Comparison of ENCODE assay signal across 9 cellular contexts in genomic region chr5:102958481-102959011, GRCh38.
DNase-seq lines count a peak whose midpoint lies in the region; ATAC-seq, FAIRE-seq and TF ChIP-seq lines count a peak whose summit lies in the region.
"Had no signal": no experiment of that assay in that cellular context is flagged by ENCODE, and none has a peak within 500 bp of the region (broad histone marks: within the 10 kb centered on the region; RNA-seq: fewer than 3 reads in every experiment).

No MANE protein-coding gene starts in this region.

- no peaks in the 10 kb centered on the region for H3K9me3 ChIP-seq in fibroblast of lung (ENCODE audit: control insufficient read depth, insufficient read depth, low read depth, low read length)
- H3K9me3 ChIP-seq in thoracic aorta = no peaks in the 10 kb centered on the region
- H3K9me3 ChIP-seq: BLaER1 treated with 17β-estradiol and CSF1 and Interleukin-3, amounts not matched to agents 10 nM and 100 nM had no signal

- no peaks in the 10 kb centered on the region for H3K36me3 ChIP-seq in fibroblast of lung (ENCODE audit: control insufficient read depth, insufficient read depth, low read length)
- peaks cover 3% of the 10 kb centered on the region for H3K36me3 ChIP-seq in thoracic aorta

- no peaks in the 10 kb centered on the region for H4K20me1 ChIP-seq in fibroblast of lung (ENCODE audit: control insufficient read depth, extremely low read depth, insufficient read depth, low read length)
- H4K20me1 ChIP-seq: BLaER1 treated with 17β-estradiol and CSF1 and Interleukin-3, amounts not matched to agents 10 nM and 100 nM had no signal

- H3K79me2 ChIP-seq in fibroblast of lung (ENCODE audit: control insufficient read depth, insufficient read depth, low read length) = no peaks in the 10 kb centered on the region

- H3K4me3 ChIP-seq in fibroblast of lung (replicated peaks in 1 of 4; ENCODE audit: control extremely low read depth in 1 of 4, insufficient read depth in 1 of 4, low read depth in 3 of 4, low read length in 4 of 4) = no peak overlapping the region
- H3K4me3 ChIP-seq in thoracic aorta = peak overlapping the region; percentile 2
- H3K4me3 ChIP-seq: BLaER1 treated with 17β-estradiol and CSF1 and Interleukin-3, amounts not matched to agents 10 nM and 100 nM had no signal

- TF ChIP-seq CTCF in fibroblast of lung (conservative IDR thresholded peaks at IDR 0.05 in 1 of 2, IDR thresholded peaks at IDR 0.05 in 1 of 2; ENCODE audit: low read depth in 1 of 2, low read length in 2 of 2) (no peak), thoracic aorta (IDR thresholded peaks at IDR 0.05) (no peak)

- H3K4me2 ChIP-seq in fibroblast of lung (ENCODE audit: extremely low read depth, insufficient read depth, low read length) = peak overlapping the region; percentile 17
- H3K4me2 ChIP-seq: BLaER1 treated with 17β-estradiol and CSF1 and Interleukin-3, amounts not matched to agents 10 nM and 100 nM had no signal

- peak overlapping the region; percentile 16 for H3K9ac ChIP-seq in fibroblast of lung (ENCODE audit: insufficient read depth, low read length)
- H3K9ac ChIP-seq: BLaER1 treated with 17β-estradiol and CSF1 and Interleukin-3, amounts not matched to agents 10 nM and 100 nM had no signal

- H3K27ac ChIP-seq in fibroblast of lung (ENCODE audit: insufficient read depth, low read length) = peak overlapping the region; percentile 96
- H3K27ac ChIP-seq in thoracic aorta = peak overlapping the region; percentile 59 to 78
- H3K27ac ChIP-seq: BLaER1 treated with 17β-estradiol and CSF1 and Interleukin-3, amounts not matched to agents 10 nM and 100 nM had no signal

- peak; percentile 83 for ATAC-seq in thoracic aorta (ENCODE audit: insufficient number of reproducible peaks, low FRiP score, low read depth)

- FAIRE-seq in frontal cortex (lab: Jason Lieb, UNC) = no peak

- DNase-seq in NCI-H82 (lab: John Stamatoyannopoulos, UW) (peak; percentile 19), NCI-H82 treated with DMSO at 0.1 percent for 48 hours (lab: John Stamatoyannopoulos, UW; ENCODE audit: unreplicated experiment) (no peak), NCI-H524 (lab: John Stamatoyannopoulos, UW) (peak; percentile 23 to 63), fibroblast of lung (ENCODE audit: low read depth in 2 of 2) (peak; percentile 60 to 65), thoracic aorta (ENCODE audit: low spot score) (no peak), SIG-M5 treated with dmso at 0.1 percent for 504 hours (lab: John Stamatoyannopoulos, UW; ENCODE audit: unreplicated experiment) (no peak), frontal cortex (ENCODE audit: low spot score in 2 of 2) (no peak)
- no peak for DNase-seq in activated CD4-positive, CD25-positive, alpha-beta regulatory T cell (lab: John Stamatoyannopoulos, UW)

- H3K27me3 ChIP-seq in fibroblast of lung (ENCODE audit: control insufficient read depth, insufficient read depth, low read length) (no peaks in the 10 kb centered on the region), thoracic aorta (replicated peaks; ENCODE audit: insufficient read depth) (no peaks in the 10 kb centered on the region)
- H3K27me3 ChIP-seq: BLaER1 treated with 17β-estradiol and CSF1 and Interleukin-3, amounts not matched to agents 10 nM and 100 nM had no signal

- H3K4me1 ChIP-seq in fibroblast of lung (ENCODE audit: control insufficient read depth, extremely low read depth, insufficient read depth, low read length) (peaks cover 14% of the 10 kb centered on the region), thoracic aorta (ENCODE audit: control insufficient read depth in 1 of 2, low read depth in 2 of 2) (peaks cover 49 to 54% of the 10 kb centered on the region in 2 donors)

- H2AFZ ChIP-seq in fibroblast of lung (ENCODE audit: low read length) = no peak overlapping the region

Comparison
In these comparisons a context has a peak if more than half of its experiments do, and no peak if none do; other contexts are left out.
1. DNase-seq: peak in NCI-H82 (single experiment), NCI-H524 (2 of 2) and fibroblast of lung (2 of 2); none in NCI-H82 treated with DMSO at 0.1 percent for 48 hours (single experiment), thoracic aorta (single experiment), SIG-M5 treated with dmso at 0.1 percent for 504 hours (single experiment), activated CD4-positive, CD25-positive, alpha-beta regulatory T cell (0 of 4) and frontal cortex (0 of 2).